Comparison of ENCODE assay signal across 8 cellular contexts in genomic region chr3:177679568-177680441, GRCh38.
DNase-seq lines count a peak whose midpoint lies in the region; ATAC-seq and TF ChIP-seq lines count a peak whose summit lies in the region.

No MANE protein-coding gene starts in this region.

- no peaks in the 10 kb centered on the region for H3K27me3 ChIP-seq in BLaER1 treated with 17β-estradiol and CSF1 and Interleukin-3, amounts not matched to agents 10 nM and 100 nM
- H3K27me3 ChIP-seq in Panc1 (ENCODE audit: control insufficient read depth, insufficient read depth, low read length) (no peaks in the 10 kb centered on the region), uterus (no peaks in the 10 kb centered on the region)

- H3K27ac ChIP-seq in BLaER1 treated with 17β-estradiol and CSF1 and Interleukin-3, amounts not matched to agents 10 nM and 100 nM = peak overlapping the region in 10 of 11 experiments; percentile 45 to 86 (median 78); a peak in 19 of 22 replicates
- H3K27ac ChIP-seq in Panc1 (ENCODE audit: low read length) (peak overlapping the region; percentile 37; the same call in 1 of the 2 replicates), uterus (peak overlapping the region; percentile 16 to 31)

- DNase-seq in Panc1 (ENCODE audit: low read depth, low spot score) = no peak
- DNase-seq in fibroblast of the aortic adventitia (ENCODE audit: low read depth) = peak; percentile 74
- DNase-seq in uterus = peak; percentile 31 to 56
- no peak for DNase-seq in activated T-helper 1 cell treated with anti-CD3 and anti-CD28 coated beads, Interleukin-12 subunit alpha, Interleukin-12 subunit beta, Interleukin-2, Interleukin-4 antibody, amounts not matched to agents 30 ng/mL and 10 ng/mL and 1 ng/mL, durations not matched to agents 14 hours and 24 hours and 36 hours (ENCODE audit: low spot score)
- no peak for DNase-seq in NCI-H524 (lab: John Stamatoyannopoulos, UW)
- no peak for DNase-seq in middle frontal gyrus (ENCODE audit: extremely low spot score, low spot score)

- no peak for TF ChIP-seq POLR2A in uterus (IDR thresholded peaks at IDR 0.05)

- no peak overlapping the region for H3K27ac Mint-ChIP-seq in activated T-helper 1 cell treated with anti-CD3 and anti-CD28 coated beads, Interleukin-12 subunit alpha, Interleukin-12 subunit beta, Interleukin-2, Interleukin-4 antibody, amounts not matched to agents 30 ng/mL and 10 ng/mL and 1 ng/mL, durations not matched to agents 14 hours and 24 hours and 36 hours

- TF ChIP-seq CTCF in Panc1 (IDR thresholded peaks at IDR 0.05) (no peak), fibroblast of the aortic adventitia (IDR thresholded peaks at IDR 0.05; ENCODE audit: insufficient read depth, low read length) (no peak), uterus (IDR thresholded peaks at IDR 0.05) (no peak)

- peak overlapping the region in 10 of 11 experiments; percentile 11 to 74 (median 63); a peak in 18 of 22 replicates for H3K9ac ChIP-seq in BLaER1 treated with 17β-estradiol and CSF1 and Interleukin-3, amounts not matched to agents 10 nM and 100 nM

- BruUV-seq in Panc1 (replicated peaks; lab: Mats Ljungman, UMichigan) = no TSS peak

- peak overlapping the region; percentile 54 to 91 (median 79) for H3K4me2 ChIP-seq in BLaER1 treated with 17β-estradiol and CSF1 and Interleukin-3, amounts not matched to agents 10 nM and 100 nM

- intact Hi-C loops in Panc1 (cut with micrococcal nuclease; ENCODE audit: unreplicated experiment) = no loop called here
- intact Hi-C loops in uterus (cut with DNase I; ENCODE audit: low total_unique reads) = no loop called here
- intact Hi-C loops in activated T-helper 1 cell treated with anti-CD3 and anti-CD28 coated beads, Interleukin-12 subunit alpha, Interleukin-12 subunit beta, Interleukin-2, Interleukin-4 antibody, amounts not matched to agents 30 ng/mL and 10 ng/mL and 1 ng/mL, durations not matched to agents 14 hours and 24 hours and 36 hours (cut with micrococcal nuclease) = no loop called here

- H3K27me3 Mint-ChIP-seq in activated T-helper 1 cell treated with anti-CD3 and anti-CD28 coated beads, Interleukin-12 subunit alpha, Interleukin-12 subunit beta, Interleukin-2, Interleukin-4 antibody, amounts not matched to agents 30 ng/mL and 10 ng/mL and 1 ng/mL, durations not matched to agents 14 hours and 24 hours and 36 hours (ENCODE audit: insufficient read depth) = no peaks in the 10 kb centered on the region

- H3K4me1 ChIP-seq in BLaER1 treated with 17β-estradiol and CSF1 and Interleukin-3, amounts not matched to agents 10 nM and 100 nM = peaks cover 49 to 99% (median 81%) of the 10 kb centered on the region in 10 experiments
- no peaks in the 10 kb centered on the region for H3K4me1 ChIP-seq in Panc1 (ENCODE audit: control insufficient read depth, insufficient read depth, low read length)
- peaks cover 0 to 7% of the 10 kb centered on the region in 2 donors for H3K4me1 ChIP-seq in uterus

- peak; percentile 73 for ATAC-seq in GM21423 (IDR thresholded peaks at IDR 0.05; ENCODE audit: unreplicated experiment)
- ATAC-seq in Panc1 = no peak

- CTCF ChIA-PET in Panc1 (lab: Charles Lee) = no interaction called here

- in situ Hi-C loops in Panc1 (cut with HindIII; ENCODE audit: low pct_unique_long_range_greater_than_20kb, low sequenced_read_pairs) = no loop called here

- peaks cover 2% of the 10 kb centered on the region for H3K36me3 Mint-ChIP-seq in activated T-helper 1 cell treated with anti-CD3 and anti-CD28 coated beads, Interleukin-12 subunit alpha, Interleukin-12 subunit beta, Interleukin-2, Interleukin-4 antibody, amounts not matched to agents 30 ng/mL and 10 ng/mL and 1 ng/mL, durations not matched to agents 14 hours and 24 hours and 36 hours (ENCODE audit: low read depth)

- H3K9me3 Mint-ChIP-seq in activated T-helper 1 cell treated with anti-CD3 and anti-CD28 coated beads, Interleukin-12 subunit alpha, Interleukin-12 subunit beta, Interleukin-2, Interleukin-4 antibody, amounts not matched to agents 30 ng/mL and 10 ng/mL and 1 ng/mL, durations not matched to agents 14 hours and 24 hours and 36 hours = peaks cover 4% of the 10 kb centered on the region

- H3K4me1 Mint-ChIP-seq in activated T-helper 1 cell treated with anti-CD3 and anti-CD28 coated beads, Interleukin-12 subunit alpha, Interleukin-12 subunit beta, Interleukin-2, Interleukin-4 antibody, amounts not matched to agents 30 ng/mL and 10 ng/mL and 1 ng/mL, durations not matched to agents 14 hours and 24 hours and 36 hours (ENCODE audit: low read depth) = peaks cover 22% of the 10 kb centered on the region

- peaks cover 0 to 9% (median 7%) of the 10 kb centered on the region in 11 experiments; a peak in 10 of 22 replicates for H3K9me3 ChIP-seq in BLaER1 treated with 17β-estradiol and CSF1 and Interleukin-3, amounts not matched to agents 10 nM and 100 nM (replicated peaks in 1 of 11)
- H3K9me3 ChIP-seq in Panc1 (ENCODE audit: control insufficient read depth, insufficient read depth, low read depth, low read length) (no peaks in the 10 kb centered on the region), uterus (no peaks in the 10 kb centered on the region)

- H3K36me3 ChIP-seq in BLaER1 treated with 17β-estradiol and CSF1 and Interleukin-3, amounts not matched to agents 10 nM and 100 nM = peaks cover 0 to 7% (median 0%) of the 10 kb centered on the region in 11 experiments; a peak in 1 of 22 replicates
- H3K36me3 ChIP-seq in Panc1 (ENCODE audit: control insufficient read depth, insufficient read depth, low read length) (no peaks in the 10 kb centered on the region), uterus (no peaks in the 10 kb centered on the region)

- POLR2A ChIA-PET in Panc1 (lab: Charles Lee) = interaction anchor here (0.6 kb wide), 1 partner anchor 54 kb away, joined by 7 read pairs; no protein-coding TSS in a partner anchor

- no peaks in the 10 kb centered on the region for H4K20me1 ChIP-seq in BLaER1 treated with 17β-estradiol and CSF1 and Interleukin-3, amounts not matched to agents 10 nM and 100 nM

- H3K4me3 ChIP-seq in BLaER1 treated with 17β-estradiol and CSF1 and Interleukin-3, amounts not matched to agents 10 nM and 100 nM = peak overlapping the region in 1 of 10 experiments; percentile 4; a peak in 3 of 20 replicates
- no peak overlapping the region for H3K4me3 ChIP-seq in Panc1 (ENCODE audit: low read depth in 2 of 2, low read length in 2 of 2)
- no peak overlapping the region for H3K4me3 ChIP-seq in fibroblast of the aortic adventitia (ENCODE audit: low read depth, low read length)
- no peak overlapping the region for H3K4me3 ChIP-seq in uterus

- no peak overlapping the region for H3K4me3 Mint-ChIP-seq in activated T-helper 1 cell treated with anti-CD3 and anti-CD28 coated beads, Interleukin-12 subunit alpha, Interleukin-12 subunit beta, Interleukin-2, Interleukin-4 antibody, amounts not matched to agents 30 ng/mL and 10 ng/mL and 1 ng/mL, durations not matched to agents 14 hours and 24 hours and 36 hours

Comparison
In these comparisons a context has a peak if more than half of its experiments do, and no peak if none do; other contexts are left out.
1. H3K27ac ChIP-seq: peak in every context shown above with its lines; median percentile 78 in BLaER1 treated with 17β-estradiol and CSF1 and Interleukin-3, amounts not matched to agents 10 nM and 100 nM; 37 in Panc1; 24 in uterus.
2. DNase-seq: peak in fibroblast of the aortic adventitia (single experiment) and uterus (2 of 2); none in Panc1 (single experiment), activated T-helper 1 cell treated with anti-CD3 and anti-CD28 coated beads, Interleukin-12 subunit alpha, Interleukin-12 subunit beta, Interleukin-2, Interleukin-4 antibody, amounts not matched to agents 30 ng/mL and 10 ng/mL and 1 ng/mL, durations not matched to agents 14 hours and 24 hours and 36 hours (single experiment), NCI-H524 (0 of 2) and middle frontal gyrus (single experiment).